Comparison of ENCODE assay signal across 8 cellular contexts in genomic region chr11:66510990-66511339, GRCh38. TPM values are rescaled to one million over a fixed set of nuclear protein-coding genes. Genes with fewer than 3 reads are reported as not detected.
DNase-seq lines count a peak whose midpoint lies in the region; ATAC-seq, FAIRE-seq and TF ChIP-seq lines count a peak whose summit lies in the region.

No MANE protein-coding gene starts in this region.

- H3K4me2 ChIP-seq in A549 = peak overlapping the region; percentile 86

- peaks cover 12% of the 10 kb centered on the region for H3K4me1 Mint-ChIP-seq in chondrocyte (ENCODE audit: low read depth)

- TF ChIP-seq EP300 in A549 (IDR thresholded peaks at IDR 0.05) = no peak

- ATAC-seq in A549 (peak in 1 of 2 experiments; percentile 40; a peak in 3 of 6 replicates), HG02642 (IDR thresholded peaks at IDR 0.05; ENCODE audit: poor library complexity, unreplicated experiment) (no peak)

- H3K4me1 ChIP-seq in A549 (peaks cover 9% of the 10 kb centered on the region; the same call in 2 of the 3 replicates), HUES6 (ENCODE audit: control insufficient read depth, insufficient read depth, low read length) (peaks cover 4% of the 10 kb centered on the region), muscle layer of colon (ENCODE audit: insufficient read depth, low read length) (peaks cover 13% of the 10 kb centered on the region)

- H3K4me3 Mint-ChIP-seq in chondrocyte (ENCODE audit: unreplicated experiment) = peak overlapping the region; percentile 96

- peaks cover 33% of the 10 kb centered on the region for H3K36me3 ChIP-seq in HUES6 (ENCODE audit: control insufficient read depth, insufficient read depth, low read length)
- peaks cover 8% of the 10 kb centered on the region for H3K36me3 ChIP-seq in muscle layer of colon (ENCODE audit: insufficient read depth, low read length)

- POLR2A ChIA-PET in A549 (lab: Yijun Ruan, JAX) = interaction anchor here (1.1 to 2.0 kb wide), 2 partner anchors 31 to 105 kb away, joined by 5 to 20 read pairs; partner anchors contain the start of genes DPP3 and RBM14

- 38% methylated on average over 5 of the region's 5 CpGs for WGBS in A549 (ENCODE audit: missing lambda C conversion rate)

- H3K36me3 Mint-ChIP-seq in chondrocyte (ENCODE audit: low read depth) = peaks cover 10% of the 10 kb centered on the region

- H3K4me3 ChIP-seq in A549 (peak overlapping the region; percentile 75), HUES6 (ENCODE audit: low read depth, low read length) (peak overlapping the region; percentile 97), muscle layer of colon (ENCODE audit: low read depth in 1 of 2, low read length in 2 of 2) (peak overlapping the region; percentile 47 to 96)

- H3K27me3 ChIP-seq in HUES6 (ENCODE audit: control insufficient read depth, insufficient read depth, low read length) (no peaks in the 10 kb centered on the region), muscle layer of colon (ENCODE audit: control insufficient read depth in 1 of 2, insufficient read depth in 2 of 2, low read length in 2 of 2) (no peaks in the 10 kb centered on the region)

- H3K27ac ChIP-seq in A549 = peak overlapping the region; percentile 77 to 84
- H3K27ac ChIP-seq in HUES6 (ENCODE audit: low read depth, low read length) = no peak overlapping the region
- H3K27ac ChIP-seq in muscle layer of colon (ENCODE audit: low read depth, low read length) = peak overlapping the region; percentile 70

- peak overlapping the region; percentile 86 for H3K9ac ChIP-seq in HUES6 (ENCODE audit: low read length)
- peak overlapping the region; percentile 76 for H3K9ac ChIP-seq in muscle layer of colon (ENCODE audit: low read length)

- TF ChIP-seq CTCF in A549 (IDR thresholded peaks at IDR 0.05) (no peak), chondrocyte (IDR thresholded peaks at IDR 0.05) (no peak)

- H3K27ac Mint-ChIP-seq in chondrocyte (ENCODE audit: unreplicated experiment) = peak overlapping the region; percentile 82

- FAIRE-seq in A549 (lab: Jason Lieb, UNC) = no peak

- H3K9me3 ChIP-seq in A549 (no peaks in the 10 kb centered on the region), HUES6 (ENCODE audit: control insufficient read depth, insufficient read depth, low read depth, low read length) (no peaks in the 10 kb centered on the region), muscle layer of colon (ENCODE audit: low read length) (no peaks in the 10 kb centered on the region)

- no peak for TF ChIP-seq POLR2A in A549 (IDR thresholded peaks at IDR 0.05; ENCODE audit: low read length)

- DNase-seq in A549 (ENCODE audit: low read depth in 1 of 2, low spot score in 1 of 2) = peak in 1 of 2 experiments; percentile 21
- DNase-seq in chondrocyte (ENCODE audit: low spot score) = no peak
- no peak for DNase-seq in stimulated activated CD4-positive, alpha-beta T cell treated with anti-CD3 and anti-CD28 coated beads, Interleukin-1b, Interleukin-23, amount 100 ng/mL, for 48 hours
- DNase-seq in stimulated activated CD4-positive, alpha-beta T cell treated with anti-CD3 and anti-CD28 coated beads, Interleukin-4, amount 100 ng/mL, for 24 hours = no peak
- DNase-seq in stimulated activated naive CD4-positive, alpha-beta T cell treated with Interleukin-2 at 50 U/mL for 16 hours (lab: John Stamatoyannopoulos, UW) = no peak

- TF ChIP-seq RAD21 in A549 (conservative IDR thresholded peaks at IDR 0.05 in 1 of 2, IDR thresholded peaks at IDR 0.05 in 1 of 2) = no peak

- CTCF ChIA-PET in A549 (lab: Yijun Ruan, JAX) = interaction anchor here (1.0 to 1.7 kb wide), 2 partner anchors 21 to 82 kb away, joined by 3 to 4 read pairs; partner anchors contain the start of genes CCDC87 and CCS

- H3K27me3 Mint-ChIP-seq in chondrocyte (ENCODE audit: low read depth) = no peaks in the 10 kb centered on the region

- H3K9me3 Mint-ChIP-seq in chondrocyte (ENCODE audit: low read depth) = no peaks in the 10 kb centered on the region

TF ChIP-seq in A549, 52 proteins besides CTCF, POLR2A, EP300 and RAD21:
- TF ChIP-seq KDM1A (IDR thresholded peaks at IDR 0.05; ENCODE audit: low read depth) (no peak), CHD2 (IDR thresholded peaks at IDR 0.05; ENCODE audit: low read length, partially characterized antibody) (no peak)

RNA-seq across cellular contexts. Expression of gene BBS1, which starts 0.5 kb away (rescaled TPM):
- polyA plus RNA-seq in A549 (2011; rRNA removed) (12.5 and 14.7 TPM in 2 replicates), A549 (2017; fragmentation: RNase III; extraction: RNeasy Plus Mini Kit Qiagen cat#74134 plus additional on column Dnase treatment) (10.9 to 13.4 TPM (median 12.5 TPM) in 3 replicates)
- polyA plus RNA-seq in A549 (2012; cell fraction: cytosol; rRNA removed) = 13.3 and 13.9 TPM in 2 replicates
- 39.7 and 42.5 TPM in 2 replicates for polyA plus RNA-seq in A549 (2012; cell fraction: nucleus; rRNA removed)
- polyA minus RNA-seq in A549 (2011; rRNA and poly(A)+ RNA removed) = 22.1 and 25.1 TPM in 2 replicates
- total RNA-seq in chondrocyte = 18.1 to 40.6 TPM (median 20.6 TPM) in 3 replicates

RNA-seq across cellular contexts. Expression of gene DPP3, which starts 30.7 kb away (rescaled TPM):
- polyA plus RNA-seq in A549 (2011; rRNA removed) = 52.2 TPM in 2 replicates
- polyA plus RNA-seq in A549 (2012; cell fraction: cytosol; rRNA removed) = 66.8 and 90.8 TPM in 2 replicates
- polyA plus RNA-seq in A549 (2012; cell fraction: nucleus; rRNA removed) = 139 and 159 TPM in 2 replicates
- polyA plus RNA-seq in A549 (2017; fragmentation: RNase III; extraction: RNeasy Plus Mini Kit Qiagen cat#74134 plus additional on column Dnase treatment) = 70.5 to 71.7 TPM (median 71.1 TPM) in 3 replicates
- 66.8 and 71.6 TPM in 2 replicates for polyA minus RNA-seq in A549 (2011; rRNA and poly(A)+ RNA removed)
- 43.2 to 54.7 TPM (median 44.4 TPM) in 3 replicates for total RNA-seq in chondrocyte

RNA-seq across cellular contexts. Expression of gene ZDHHC24, which starts 34.9 kb away (rescaled TPM):
- 8.4 and 8.6 TPM in 2 replicates for polyA plus RNA-seq in A549 (2011; rRNA removed)
- polyA plus RNA-seq in A549 (2012; cell fraction: cytosol; rRNA removed) = 10.4 and 18.1 TPM in 2 replicates
- 11.5 and 19.4 TPM in 2 replicates for polyA plus RNA-seq in A549 (2012; cell fraction: nucleus; rRNA removed)
- 6.8 to 9.3 TPM (median 8.7 TPM) in 3 replicates for polyA plus RNA-seq in A549 (2017; fragmentation: RNase III; extraction: RNeasy Plus Mini Kit Qiagen cat#74134 plus additional on column Dnase treatment)
- polyA minus RNA-seq in A549 (2011; rRNA and poly(A)+ RNA removed) = 4.3 and 5.1 TPM in 2 replicates
- total RNA-seq in chondrocyte = 13.5 to 16.2 TPM (median 13.8 TPM) in 3 replicates

RNA-seq across cellular contexts. Expression of gene ACTN3, which starts 35.7 kb away (rescaled TPM):
- 0.03 TPM in 1 of 2 replicates, not detected in the other for polyA plus RNA-seq in A549 (2011; rRNA removed)
- 0.01 TPM in 1 of 2 replicates, not detected in the other for polyA plus RNA-seq in A549 (2012; cell fraction: cytosol; rRNA removed)
- 0.05 and 0.18 TPM in 2 replicates for polyA plus RNA-seq in A549 (2012; cell fraction: nucleus; rRNA removed)
- polyA plus RNA-seq in A549 (2017; fragmentation: RNase III; extraction: RNeasy Plus Mini Kit Qiagen cat#74134 plus additional on column Dnase treatment) = not detected in 3 replicates
- polyA minus RNA-seq in A549 (2011; rRNA and poly(A)+ RNA removed) = 0.04 TPM in 1 of 2 replicates, not detected in the other
- 0.07 TPM in 1 of 3 replicates, not detected in the others for total RNA-seq in chondrocyte

RNA-seq across cellular contexts. Expression of gene PELI3, which starts 44.3 kb away (rescaled TPM):
- polyA plus RNA-seq in A549 (2011; rRNA removed) = 2.3 and 2.7 TPM in 2 replicates
- polyA plus RNA-seq in A549 (2012; cell fraction: cytosol; rRNA removed) = 3.5 and 5.9 TPM in 2 replicates
- polyA plus RNA-seq in A549 (2012; cell fraction: nucleus; rRNA removed) = 4.7 and 8.3 TPM in 2 replicates
- 4.4 to 5.7 TPM (median 5.6 TPM) in 3 replicates for polyA plus RNA-seq in A549 (2017; fragmentation: RNase III; extraction: RNeasy Plus Mini Kit Qiagen cat#74134 plus additional on column Dnase treatment)
- 6.2 and 8.3 TPM in 2 replicates for polyA minus RNA-seq in A549 (2011; rRNA and poly(A)+ RNA removed)
- 9.1 to 10.5 TPM (median 10.0 TPM) in 3 replicates for total RNA-seq in chondrocyte
